Comparison of ENCODE assay signal across 2 cellular contexts in genomic region chr12:52436000-52436827, GRCh38.
TF ChIP-seq lines count a peak whose summit lies in the region.

No MANE protein-coding gene starts in this region.

TF ChIP-seq in SK-N-SH, 30 proteins besides CTCF, POLR2A, EP300 and RAD21 (continued from another document):
- TF ChIP-seq TEAD4 (IDR thresholded peaks at IDR 0.05; ENCODE audit: borderline replicate concordance, insufficient read depth) (no peak), NFIC (IDR thresholded peaks at IDR 0.05; ENCODE audit: borderline replicate concordance) (no peak), RXRA (IDR thresholded peaks at IDR 0.05; ENCODE audit: borderline replicate concordance, low read depth) (no peak)

TF ChIP-seq in SK-N-SH treated with all-trans-retinoic acid at 6 μM for 48 hours, 23 proteins besides CTCF, POLR2A, EP300 and RAD21 (continued from another document):
- TF ChIP-seq PATZ1 (CRISPR knock-in tag; IDR thresholded peaks at IDR 0.05; ENCODE audit: borderline replicate concordance): no peak
- TF ChIP-seq ISL1 (CRISPR knock-in tag; IDR thresholded peaks at IDR 0.05): no peak
- no peak for TF ChIP-seq ZNF70 (CRISPR knock-in tag; IDR thresholded peaks at IDR 0.05)
- TF ChIP-seq TOX (CRISPR knock-in tag; IDR thresholded peaks at IDR 0.05; ENCODE audit: borderline replicate concordance): no peak
- no peak for TF ChIP-seq ZFP3 (CRISPR knock-in tag; IDR thresholded peaks at IDR 0.05)
- TF ChIP-seq SNAI2 (CRISPR knock-in tag; IDR thresholded peaks at IDR 0.05): no peak
- no peak for TF ChIP-seq PPARA (CRISPR knock-in tag; IDR thresholded peaks at IDR 0.05; ENCODE audit: borderline replicate concordance)
- TF ChIP-seq CSDC2 (CRISPR knock-in tag; IDR thresholded peaks at IDR 0.05): no peak
- TF ChIP-seq ZFP30 (CRISPR knock-in tag; IDR thresholded peaks at IDR 0.05): no peak
- TF ChIP-seq BACH2 (CRISPR knock-in tag; IDR thresholded peaks at IDR 0.05; ENCODE audit: borderline replicate concordance): no peak
- TF ChIP-seq CREB5 (CRISPR knock-in tag; IDR thresholded peaks at IDR 0.05; ENCODE audit: low read depth): no peak
- no peak for TF ChIP-seq POU6F1 (CRISPR knock-in tag; IDR thresholded peaks at IDR 0.05; ENCODE audit: borderline replicate concordance, low read depth)
